8 cellular contexts compared by ENCODE assay signal in the genomic region with DNA sequence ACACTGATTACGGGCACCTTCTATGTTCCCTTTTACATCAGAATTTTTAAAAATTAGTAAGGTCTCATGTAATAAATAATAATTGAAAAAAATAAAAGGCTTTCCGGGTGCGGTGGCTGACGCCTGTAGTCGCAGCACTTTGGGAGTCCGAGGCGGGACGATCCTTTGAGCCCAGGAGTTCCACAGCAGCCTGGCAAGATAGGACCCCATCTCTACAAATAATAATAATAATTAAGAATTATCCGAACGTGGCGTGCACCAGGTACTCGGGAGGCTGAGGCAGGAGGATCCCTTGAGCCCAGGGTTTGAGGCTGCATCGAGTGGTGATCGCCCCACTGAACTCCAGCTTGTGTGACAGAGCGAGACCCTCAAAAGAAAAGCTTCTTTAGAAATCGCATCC. TPM values are rescaled to one million over a fixed set of nuclear protein-coding genes. Genes with fewer than 3 reads are reported as not detected.
A peak's percentile ranks its signal among the peaks of the same experiment; 100 is the strongest.
DNase-seq lines count a peak whose midpoint lies in the region; ATAC-seq, FAIRE-seq and TF ChIP-seq lines count a peak whose summit lies in the region.

No MANE protein-coding gene starts in this region.

- no peak for TF ChIP-seq RAD21 in HepG2 (CRISPR knock-in tag; IDR thresholded peaks at IDR 0.05)

- DNase-seq in T-helper 2 cell treated with Interferon-gamma antibody and Interleukin-4, amounts not matched to agents 5 μg/mL and 100 μg/mL, for 36 hours (ENCODE audit: low spot score): no peak
- no peak for DNase-seq in T-helper 2 cell
- no peak for DNase-seq in HepG2 (ENCODE audit: low spot score)
- DNase-seq in suprapubic skin (ENCODE audit: low spot score in 2 of 2): no peak
- DNase-seq in NOMO-1 (lab: John Stamatoyannopoulos, UW; ENCODE audit: unreplicated experiment in 2 of 2): no peak
- DNase-seq in SKM-1 (lab: John Stamatoyannopoulos, UW; ENCODE audit: unreplicated experiment): no peak

- WGBS in HepG2 (ENCODE audit: low lambda C conversion rate): 96% methylated on average over 16 of the region's 16 CpGs
- 92% methylated on average over 16 of the region's 16 CpGs for WGBS in suprapubic skin

- TF ChIP-seq CTCF in HepG2 (CRISPR knock-in tag; IDR thresholded peaks at IDR 0.05): no peak
- no peak for TF ChIP-seq CTCF in suprapubic skin (IDR thresholded peaks at IDR 0.05)

- H3K9ac ChIP-seq in HepG2 (ENCODE audit: insufficient read depth, low read depth, low read length): peak overlapping the region; percentile 93

- H3K36me3 ChIP-seq in HepG2 (replicated peaks in 1 of 2; ENCODE audit: control insufficient read depth in 1 of 2, insufficient read depth in 2 of 2, low read length in 2 of 2): no peaks in the 10 kb centered on the region
- H3K36me3 ChIP-seq in suprapubic skin: no peaks in the 10 kb centered on the region

- in situ Hi-C loops in HepG2 (cut with HindIII; ENCODE audit: extremely low pct_ligation_motif_present, low pct_unique_long_range_greater_than_20kb): loop anchor here (5.0 kb wide), 1 partner anchor 52 kb away; the partner anchor contains the start of gene DNAJB14

- peak overlapping the region; percentile 98 for H2AFZ ChIP-seq in HepG2 (ENCODE audit: low read length)

- peak overlapping the region; percentile 58 to 94 (median 87) for H3K4me3 ChIP-seq in HepG2 (replicated peaks in 1 of 3; ENCODE audit: insufficient read depth in 1 of 3, low read depth in 2 of 3, low read length in 3 of 3)
- peak overlapping the region; percentile 82 for H3K4me3 ChIP-seq in suprapubic skin

- H4K20me1 ChIP-seq in HepG2 (ENCODE audit: insufficient read depth, low read length): no peaks in the 10 kb centered on the region

- POLR2A ChIA-PET in HepG2 (lab: Yijun Ruan, JAX): interaction anchor here (0.9 to 1.6 kb wide), 5 partner anchors 23 to 331 kb away, joined by 3 to 20 read pairs (median 15); partner anchors contain the start of genes DNAJB14, H2AZ1 and TRMT10A

- peaks cover 17% of the 10 kb centered on the region for H3K36me3 Mint-ChIP-seq in T-helper 2 cell treated with Interferon-gamma antibody and Interleukin-4, amounts not matched to agents 5 μg/mL and 100 μg/mL, for 36 hours (ENCODE audit: low read depth)

- H3K79me2 ChIP-seq in HepG2 (ENCODE audit: insufficient read depth, low read length): peaks cover 29% of the 10 kb centered on the region

- peak overlapping the region; percentile 98 for H3K4me2 ChIP-seq in HepG2 (ENCODE audit: low read depth, low read length)

- BruUV-seq in HepG2 (replicated peaks; lab: Mats Ljungman, UMichigan): no TSS peak

- TF ChIP-seq EP300 in HepG2 (IDR thresholded peaks at IDR 0.05; ENCODE audit: low read depth in 2 of 2, low read length in 2 of 2) (no peak), HepG2 (CRISPR knock-in tag; IDR thresholded peaks at IDR 0.05; ENCODE audit: borderline replicate concordance) (no peak), suprapubic skin (IDR thresholded peaks at IDR 0.05) (no peak)

- H3K27ac ChIP-seq in angular gyrus (ENCODE audit: low read depth, low read length) (peak overlapping the region; percentile 80), HepG2 (ENCODE audit: extremely low read length, insufficient read depth, low read length) (peak overlapping the region; percentile 61), suprapubic skin (peak overlapping the region; percentile 57)

- CTCF ChIA-PET in HepG2 (lab: Yijun Ruan, JAX; ENCODE audit: low intra/inter-chr PET ratio, low total read pairs): no interaction called here

- TF ChIP-seq POLR2A in HepG2 (IDR thresholded peaks at IDR 0.05; ENCODE audit: insufficient read depth in 1 of 2, low read depth in 2 of 2, low read length in 2 of 2): no peak
- TF ChIP-seq POLR2A in suprapubic skin (IDR thresholded peaks at IDR 0.05): no peak

- H3K9me3 Mint-ChIP-seq in T-helper 2 cell treated with Interferon-gamma antibody and Interleukin-4, amounts not matched to agents 5 μg/mL and 100 μg/mL, for 36 hours: no peaks in the 10 kb centered on the region

- ATAC-seq in HepG2: no peak
- ATAC-seq in HG02623 (IDR thresholded peaks at IDR 0.05; ENCODE audit: unreplicated experiment): no peak

- peaks cover 24% of the 10 kb centered on the region for H3K4me1 Mint-ChIP-seq in T-helper 2 cell treated with Interferon-gamma antibody and Interleukin-4, amounts not matched to agents 5 μg/mL and 100 μg/mL, for 36 hours (ENCODE audit: low read depth)

- intact Hi-C loops in HepG2 (cut with micrococcal nuclease; ENCODE audit: unreplicated experiment): loop anchor here (1.0 kb wide), 1 partner anchor 55 kb away; the partner anchor contains the start of gene H2AZ1

- peaks cover 23% of the 10 kb centered on the region for H3K4me1 ChIP-seq in HepG2 (ENCODE audit: insufficient read depth, low read length)
- H3K4me1 ChIP-seq in suprapubic skin: peaks cover 21% of the 10 kb centered on the region

- H3K27me3 Mint-ChIP-seq in T-helper 2 cell treated with Interferon-gamma antibody and Interleukin-4, amounts not matched to agents 5 μg/mL and 100 μg/mL, for 36 hours (ENCODE audit: low read depth): no peaks in the 10 kb centered on the region

- no peaks in the 10 kb centered on the region for H3K9me3 ChIP-seq in HepG2 (ENCODE audit: low read length)
- H3K9me3 ChIP-seq in suprapubic skin: no peaks in the 10 kb centered on the region

- no peak for FAIRE-seq in HepG2 (lab: Jason Lieb, UNC)

- peak overlapping the region; percentile 84 for H3K27ac Mint-ChIP-seq in T-helper 2 cell treated with Interferon-gamma antibody and Interleukin-4, amounts not matched to agents 5 μg/mL and 100 μg/mL, for 36 hours

- H3K27me3 ChIP-seq in HepG2 (ENCODE audit: control insufficient read depth in 1 of 2, insufficient read depth in 2 of 2, low read length in 2 of 2): no peaks in the 10 kb centered on the region; a peak in 1 of 5 replicates
- no peaks in the 10 kb centered on the region for H3K27me3 ChIP-seq in suprapubic skin

- H3K4me3 Mint-ChIP-seq in T-helper 2 cell treated with Interferon-gamma antibody and Interleukin-4, amounts not matched to agents 5 μg/mL and 100 μg/mL, for 36 hours: peak overlapping the region; percentile 99

RNA-seq across cellular contexts. Expression of gene LAMTOR3, which starts 0.8 kb away (rescaled TPM):
- 47.6 and 81.0 TPM in 2 replicates for total RNA-seq in HepG2 (2016; rRNA removed; fragmentation: Illumina TruSeq; extraction: Trizol)
- 10.6 and 13.0 TPM in 2 replicates for total RNA-seq in HepG2 (2016; cell fraction: cytosol; rRNA removed; fragmentation: Illumina TruSeq; extraction: Trizol; ENCODE audit: low read depth)
- total RNA-seq in HepG2 (2016; cell fraction: insoluble cytoplasmic fraction; rRNA removed; fragmentation: Illumina TruSeq; extraction: Trizol): 48.9 and 81.8 TPM in 2 replicates
- total RNA-seq in HepG2 (2016; cell fraction: membrane; rRNA removed; fragmentation: Illumina TruSeq; extraction: Trizol): 33.6 and 35.1 TPM in 2 replicates
- 21.1 and 23.6 TPM in 2 replicates for total RNA-seq in HepG2 (2016; cell fraction: nucleus; rRNA removed; fragmentation: Illumina TruSeq; extraction: Trizol)
- 37.2 and 49.1 TPM in 2 replicates for polyA plus RNA-seq in HepG2 (2011; rRNA removed)
- 18.2 and 34.5 TPM in 2 replicates for polyA plus RNA-seq in HepG2 (2011; cell fraction: cytosol; rRNA removed)
- 7.1 and 8.3 TPM in 2 replicates for polyA plus RNA-seq in HepG2 (2011; cell fraction: nucleus; rRNA removed)
- 26.1 and 31.9 TPM in 2 replicates for polyA plus RNA-seq in HepG2 (2012)
- 11.8 and 15.4 TPM in 2 replicates for polyA plus RNA-seq in HepG2 (2016; cell fraction: cytosol; fragmentation: Illumina TruSeq; extraction: Trizol; ENCODE audit: low read depth)
- polyA plus RNA-seq in HepG2 (2016; cell fraction: insoluble cytoplasmic fraction; fragmentation: Illumina TruSeq; extraction: Trizol; ENCODE audit: low read depth): 79.9 and 90.6 TPM in 2 replicates
- polyA plus RNA-seq in HepG2 (2016; cell fraction: membrane; fragmentation: Illumina TruSeq; extraction: Trizol; ENCODE audit: low read depth): 29.9 and 35.6 TPM in 2 replicates
- 32.3 and 35.9 TPM in 2 replicates for polyA plus RNA-seq in HepG2 (2016; cell fraction: nucleus; fragmentation: Illumina TruSeq; extraction: Trizol; ENCODE audit: insufficient read depth, low read depth)
- 5.5 and 8.5 TPM in 2 replicates for polyA minus RNA-seq in HepG2 (2011; rRNA and poly(A)+ RNA removed; ENCODE audit: low replicate concordance)
- 10.5 and 16.0 TPM in 2 replicates for polyA minus RNA-seq in HepG2 (2011; cell fraction: cytosol; rRNA and poly(A)+ RNA removed)
- 12.2 and 15.8 TPM in 2 replicates for polyA minus RNA-seq in HepG2 (2011; cell fraction: nucleus; rRNA and poly(A)+ RNA removed)
- total RNA-seq in suprapubic skin: 10 to 100 TPM; 34.4 to 49.5 (median 39.3) TPM

RNA-seq across cellular contexts. Expression of gene DNAJB14, which starts 51.4 kb away (rescaled TPM):
- total RNA-seq in HepG2 (2016; rRNA removed; fragmentation: Illumina TruSeq; extraction: Trizol) (22.1 and 38.1 TPM in 2 replicates), suprapubic skin (10 to 100 TPM; 19.4 to 30.9 (median 19.8) TPM)
- 3.8 and 5.8 TPM in 2 replicates for total RNA-seq in HepG2 (2016; cell fraction: cytosol; rRNA removed; fragmentation: Illumina TruSeq; extraction: Trizol; ENCODE audit: low read depth)
- total RNA-seq in HepG2 (2016; cell fraction: insoluble cytoplasmic fraction; rRNA removed; fragmentation: Illumina TruSeq; extraction: Trizol): 24.8 and 33.1 TPM in 2 replicates
- total RNA-seq in HepG2 (2016; cell fraction: membrane; rRNA removed; fragmentation: Illumina TruSeq; extraction: Trizol): 6.9 and 9.5 TPM in 2 replicates
- 38.0 and 42.0 TPM in 2 replicates for total RNA-seq in HepG2 (2016; cell fraction: nucleus; rRNA removed; fragmentation: Illumina TruSeq; extraction: Trizol)
- 6.1 and 9.1 TPM in 2 replicates for polyA plus RNA-seq in HepG2 (2011; rRNA removed)
- 6.1 and 7.4 TPM in 2 replicates for polyA plus RNA-seq in HepG2 (2011; cell fraction: cytosol; rRNA removed)
- 6.5 TPM in 2 replicates for polyA plus RNA-seq in HepG2 (2011; cell fraction: nucleus; rRNA removed)
- polyA plus RNA-seq in HepG2 (2012): 14.2 and 32.4 TPM in 2 replicates
- polyA plus RNA-seq in HepG2 (2016; cell fraction: cytosol; fragmentation: Illumina TruSeq; extraction: Trizol; ENCODE audit: low read depth): 0.84 and 1.7 TPM in 2 replicates
- polyA plus RNA-seq in HepG2 (2016; cell fraction: insoluble cytoplasmic fraction; fragmentation: Illumina TruSeq; extraction: Trizol; ENCODE audit: low read depth): 10.7 and 11.3 TPM in 2 replicates
- 2.3 and 2.7 TPM in 2 replicates for polyA plus RNA-seq in HepG2 (2016; cell fraction: membrane; fragmentation: Illumina TruSeq; extraction: Trizol; ENCODE audit: low read depth)
- polyA plus RNA-seq in HepG2 (2016; cell fraction: nucleus; fragmentation: Illumina TruSeq; extraction: Trizol; ENCODE audit: insufficient read depth, low read depth): 26.8 and 29.0 TPM in 2 replicates
- polyA minus RNA-seq in HepG2 (2011; rRNA and poly(A)+ RNA removed; ENCODE audit: low replicate concordance): 3.1 and 3.6 TPM in 2 replicates
- polyA minus RNA-seq in HepG2 (2011; cell fraction: cytosol; rRNA and poly(A)+ RNA removed): 8.7 and 10.5 TPM in 2 replicates
- 56.1 and 64.0 TPM in 2 replicates for polyA minus RNA-seq in HepG2 (2011; cell fraction: nucleus; rRNA and poly(A)+ RNA removed)

RNA-seq across cellular contexts. Expression of gene H2AZ1, which starts 55.1 kb away (rescaled TPM):
- total RNA-seq in HepG2 (2016; rRNA removed; fragmentation: Illumina TruSeq; extraction: Trizol) (574 and 800 TPM in 2 replicates), suprapubic skin (100 to 1,000 TPM in 3 of 4 donors, 10 to 100 TPM in 1; 95.3 to 132 (median 113) TPM)
- total RNA-seq in HepG2 (2016; cell fraction: cytosol; rRNA removed; fragmentation: Illumina TruSeq; extraction: Trizol; ENCODE audit: low read depth): 127 and 146 TPM in 2 replicates
- total RNA-seq in HepG2 (2016; cell fraction: insoluble cytoplasmic fraction; rRNA removed; fragmentation: Illumina TruSeq; extraction: Trizol): 574 and 896 TPM in 2 replicates
- total RNA-seq in HepG2 (2016; cell fraction: membrane; rRNA removed; fragmentation: Illumina TruSeq; extraction: Trizol): 202 and 214 TPM in 2 replicates
- total RNA-seq in HepG2 (2016; cell fraction: nucleus; rRNA removed; fragmentation: Illumina TruSeq; extraction: Trizol): 272 and 291 TPM in 2 replicates
- polyA plus RNA-seq in HepG2 (2011; rRNA removed): 204 and 301 TPM in 2 replicates
- polyA plus RNA-seq in HepG2 (2011; cell fraction: cytosol; rRNA removed): 297 and 341 TPM in 2 replicates
- 85.7 and 89.0 TPM in 2 replicates for polyA plus RNA-seq in HepG2 (2011; cell fraction: nucleus; rRNA removed)
- polyA plus RNA-seq in HepG2 (2012): 267 and 305 TPM in 2 replicates
- polyA plus RNA-seq in HepG2 (2016; cell fraction: cytosol; fragmentation: Illumina TruSeq; extraction: Trizol; ENCODE audit: low read depth): 127 and 165 TPM in 2 replicates
- 795 and 936 TPM in 2 replicates for polyA plus RNA-seq in HepG2 (2016; cell fraction: insoluble cytoplasmic fraction; fragmentation: Illumina TruSeq; extraction: Trizol; ENCODE audit: low read depth)
- polyA plus RNA-seq in HepG2 (2016; cell fraction: membrane; fragmentation: Illumina TruSeq; extraction: Trizol; ENCODE audit: low read depth): 186 and 215 TPM in 2 replicates
- 460 and 464 TPM in 2 replicates for polyA plus RNA-seq in HepG2 (2016; cell fraction: nucleus; fragmentation: Illumina TruSeq; extraction: Trizol; ENCODE audit: insufficient read depth, low read depth)
- 92.8 and 295 TPM in 2 replicates for polyA minus RNA-seq in HepG2 (2011; rRNA and poly(A)+ RNA removed; ENCODE audit: low replicate concordance)
- 67.7 and 72.0 TPM in 2 replicates for polyA minus RNA-seq in HepG2 (2011; cell fraction: cytosol; rRNA and poly(A)+ RNA removed)
- polyA minus RNA-seq in HepG2 (2011; cell fraction: nucleus; rRNA and poly(A)+ RNA removed): 47.4 and 55.1 TPM in 2 replicates
